ENCODE assay signal across 9 cellular contexts in genomic region chr11:19933801-19934488, GRCh38.
"Had no signal": no experiment of that assay in that cellular context is flagged by ENCODE, and none has a peak within 500 bp of the region (broad histone marks: within the 10 kb centered on the region; RNA-seq: fewer than 3 reads in every experiment).

No MANE protein-coding gene starts in this region.

- H3K4me3 ChIP-seq: smooth muscle cell had no signal

- DNase-seq: activated B cell treated with CpG ODN at 0.5 μM for 24 hours; activated CD4-positive, alpha-beta T cell treated with anti-CD3 and anti-CD28 coated beads, Interleukin-2, amount 10 ng/mL, durations not matched to agents 7 days and 5 days; activated naive CD4-positive, alpha-beta T cell; activated naive CD8-positive, alpha-beta T cell treated with anti-CD3 and anti-CD28 coated beads, Interleukin-2, amount 50 U/mL, for 24 hours; left ventricle myocardium superior; natural killer cell; SW 1271 had no signal

- ATAC-seq: activated naive CD8-positive, alpha-beta T cell treated with anti-CD3 and anti-CD28 coated beads, Interleukin-2, amount 50 U/mL, for 24 hours; right cardiac atrium had no signal

- H3K4me2 ChIP-seq: smooth muscle cell had no signal
